ENCODE assay signal across 8 cellular contexts in the genomic region with DNA sequence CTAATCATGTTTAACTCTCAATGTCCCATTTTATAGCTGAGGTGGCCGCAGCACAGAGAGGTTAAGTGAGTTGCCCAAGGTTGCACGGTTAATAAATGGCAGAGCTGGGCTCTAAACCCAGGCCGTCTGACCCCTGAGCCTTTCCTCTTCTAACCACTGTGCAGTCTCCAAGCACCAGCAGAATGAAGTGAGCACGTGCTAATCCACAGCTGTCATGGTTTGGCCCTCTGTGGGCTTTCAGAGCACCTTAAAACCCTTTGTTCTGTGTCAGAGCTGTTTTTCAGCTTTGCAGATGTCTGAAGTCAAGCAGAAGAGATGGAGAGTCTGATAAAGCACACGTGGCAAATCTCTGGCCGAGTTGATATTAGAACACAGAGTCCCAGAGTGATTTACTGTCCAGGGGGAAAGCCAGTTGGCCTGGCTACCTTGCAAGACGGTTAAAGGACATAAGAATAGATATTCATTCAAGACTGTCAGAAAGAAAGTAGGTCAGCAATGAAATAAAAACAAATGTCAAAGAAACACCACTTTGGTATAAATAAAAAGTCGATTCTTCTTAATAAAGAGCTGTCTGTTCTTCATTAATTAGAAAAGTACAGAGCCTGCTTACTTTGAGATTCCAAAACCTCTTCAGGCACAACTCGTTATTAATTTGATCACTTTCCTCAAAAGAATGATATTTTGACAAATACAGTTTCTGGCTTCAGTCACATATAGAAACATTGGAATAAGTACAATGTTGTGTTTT.
A peak's percentile ranks its signal among the peaks of the same experiment; 100 is the strongest.
DNase-seq lines count a peak whose midpoint lies in the region; ATAC-seq lines count a peak whose summit lies in the region.

No MANE protein-coding gene starts in this region.

- no peaks in the 10 kb centered on the region for H3K9me3 ChIP-seq in aorta (ENCODE audit: control insufficient read depth, low read length)

- peak; percentile 78 for ATAC-seq in aorta (ENCODE audit: low FRiP score)
- no peak for ATAC-seq in GM19455 (IDR thresholded peaks at IDR 0.05; ENCODE audit: unreplicated experiment)

- H3K27me3 ChIP-seq in aorta (ENCODE audit: control insufficient read depth in 1 of 2, insufficient read depth in 2 of 2, low read length in 1 of 2) = no peaks in the 10 kb centered on the region

- H3K4me3 ChIP-seq in aorta (ENCODE audit: low read length in 2 of 2) = no peak overlapping the region

- no peaks in the 10 kb centered on the region for H3K36me3 ChIP-seq in aorta (ENCODE audit: control insufficient read depth in 1 of 2, insufficient read depth in 2 of 2, low read length in 1 of 2)

- WGBS in aorta, 2 donors = 30 to 32% methylated on average over 9 of the region's 9 CpGs

- DNase-seq in NCI-H1417 (lab: John Stamatoyannopoulos, UW) (peak in 2 of 3 experiments; percentile 28 to 78), NCI-H1417 treated with DMSO at 0.1 percent for 48 hours (lab: John Stamatoyannopoulos, UW) (no peak), T-helper 22 cell (ENCODE audit: low read depth) (peak; percentile 20), myocyte (ENCODE audit: low read depth) (peak; percentile 92), aorta (no peak), SKM-1 (lab: John Stamatoyannopoulos, UW; ENCODE audit: unreplicated experiment) (no peak)
- DNase-seq in effector CD4-positive, alpha-beta T cell = peak; percentile 8

- H3K27ac ChIP-seq in aorta (ENCODE audit: low read depth in 1 of 2, low read length in 2 of 2) = peak overlapping the region; percentile 53 to 96

- intact Hi-C loops in aorta (cut with DNase I) = loop anchor here (2.0 to 5.0 kb wide), 3 partner anchors 133 to 290 kb away; no protein-coding TSS in a partner anchor

- peaks cover 0 to 9% of the 10 kb centered on the region in 2 donors for H3K4me1 ChIP-seq in aorta (ENCODE audit: control insufficient read depth in 1 of 2, insufficient read depth in 2 of 2, low read length in 2 of 2)

Comparison
In these comparisons a context has a peak if more than half of its experiments do, and no peak if none do; other contexts are left out.
1. DNase-seq: peak in NCI-H1417 (2 of 3), T-helper 22 cell (single experiment), effector CD4-positive, alpha-beta T cell (single experiment) and myocyte (single experiment); none in NCI-H1417 treated with DMSO at 0.1 percent for 48 hours (single experiment), aorta (0 of 2) and SKM-1 (single experiment).